Comparison of ENCODE assay signal across 22 cellular contexts in genomic region chr15:69647160-69647513, GRCh38.
DNase-seq lines count a peak whose midpoint lies in the region; TF ChIP-seq lines count a peak whose summit lies in the region.
"Had no signal": no experiment of that assay in that cellular context is flagged by ENCODE, and none has a peak within 500 bp of the region (broad histone marks: within the 10 kb centered on the region; RNA-seq: fewer than 3 reads in every experiment).

No MANE protein-coding gene starts in this region.

- no peaks in the 10 kb centered on the region for H3K36me3 Mint-ChIP-seq in activated CD4-positive, alpha-beta memory T cell treated with anti-CD3 and anti-CD28 coated beads for 36 hours
- H3K36me3 Mint-ChIP-seq: CD4-positive, CD25-positive, alpha-beta regulatory T cell had no signal

- CTCF ChIA-PET in activated CD4-positive, alpha-beta memory T cell treated with anti-CD3 and anti-CD28 coated beads for 36 hours (lab: Charles Lee) = no interaction called here

- H3K36me3 ChIP-seq in mesendoderm (ENCODE audit: control insufficient read depth, insufficient read depth, low read length) = no peaks in the 10 kb centered on the region
- H3K36me3 ChIP-seq in spleen = no peaks in the 10 kb centered on the region
- H3K36me3 ChIP-seq: MG63 had no signal

- no peak overlapping the region for H3K27ac Mint-ChIP-seq in activated CD4-positive, alpha-beta memory T cell treated with anti-CD3 and anti-CD28 coated beads for 36 hours
- H3K27ac Mint-ChIP-seq: B cell had no signal

- no peak overlapping the region for H3K18ac ChIP-seq in mesendoderm (ENCODE audit: low read length)

- no peak for TF ChIP-seq CTCF in spleen (IDR thresholded peaks at IDR 0.05 in 8 of 11, conservative IDR thresholded peaks at IDR 0.05 in 3 of 11)

- H3K4me1 Mint-ChIP-seq in activated CD4-positive, alpha-beta memory T cell treated with anti-CD3 and anti-CD28 coated beads for 36 hours (ENCODE audit: low read depth) = peaks cover 8% of the 10 kb centered on the region
- H3K4me1 Mint-ChIP-seq: B cell; CD4-positive, CD25-positive, alpha-beta regulatory T cell had no signal

- H2BK15ac ChIP-seq in mesendoderm (replicated peaks; ENCODE audit: low read depth) = no peak overlapping the region

- H4K5ac ChIP-seq in mesendoderm (ENCODE audit: low read length) = no peak overlapping the region

- no peak overlapping the region for H3K4me2 ChIP-seq in mesendoderm (ENCODE audit: low read length)

- H3K23ac ChIP-seq in mesendoderm (ENCODE audit: low read length) = no peak overlapping the region

- POLR2A ChIA-PET in activated CD4-positive, alpha-beta memory T cell treated with anti-CD3 and anti-CD28 coated beads for 36 hours (lab: Charles Lee) = no interaction called here

- peak; percentile 11 for DNase-seq in DMS53 (lab: John Stamatoyannopoulos, UW)
- DNase-seq in DMS53 treated with DMSO at 0.1 percent for 48 hours (lab: John Stamatoyannopoulos, UW; ENCODE audit: unreplicated experiment) = no peak
- peak; percentile 22 for DNase-seq in activated CD8-positive, alpha-beta memory T cell treated with anti-CD3 and anti-CD28 coated beads, Interleukin-2, amount 50 U/mL, for 48 hours
- DNase-seq in mesendoderm = peak; percentile 30
- DNase-seq in ureter (ENCODE audit: low spot score) = peak; percentile 10
- DNase-seq in EL = no peak
- no peak for DNase-seq in spleen
- no peak for DNase-seq in activated CD4-positive, alpha-beta memory T cell treated with anti-CD3 and anti-CD28 coated beads for 36 hours
- DNase-seq: Caco-2; CD4-positive, CD25-positive, alpha-beta regulatory T cell; DMS153; GM23248; IMR-90; Karpas-422; MG63; NCI-H1092; NCI-H2081 treated with DMSO at 0.1 percent for 48 hours; NCI-H2227 treated with DMSO at 0.1 percent for 48 hours; NCI-H524 treated with DMSO at 0.1 percent for 48 hours; Right ventricle myocardium superior had no signal

- no peak overlapping the region for H3K56ac ChIP-seq in mesendoderm (ENCODE audit: low read length)

- H3K4me3 ChIP-seq in mesendoderm (ENCODE audit: low read length) = no peak overlapping the region
- no peak overlapping the region for H3K4me3 ChIP-seq in spleen
- H3K4me3 ChIP-seq: GM23248, MG63 had no signal

- H2BK5ac ChIP-seq in mesendoderm (ENCODE audit: low read length) = no peak overlapping the region

- H3K9ac ChIP-seq in mesendoderm (ENCODE audit: low read length) = no peak overlapping the region
- H3K9ac ChIP-seq: GM23248 had no signal

- no peaks in the 10 kb centered on the region for H3K79me1 ChIP-seq in mesendoderm (ENCODE audit: low read length)

- H3K27ac ChIP-seq in mesendoderm (ENCODE audit: low read depth, low read length) = no peak overlapping the region
- no peak overlapping the region for H3K27ac ChIP-seq in spleen
- H3K27ac ChIP-seq: 22Rv1, GM23248 had no signal

- intact Hi-C loops in spleen (cut with DNase I; ENCODE audit: low total_unique reads) = no loop called here
- intact Hi-C loops in activated CD4-positive, alpha-beta memory T cell treated with anti-CD3 and anti-CD28 coated beads for 36 hours (cut with micrococcal nuclease) = no loop called here

- H3K4me3 Mint-ChIP-seq in activated CD4-positive, alpha-beta memory T cell treated with anti-CD3 and anti-CD28 coated beads for 36 hours = no peak overlapping the region
- H3K4me3 Mint-ChIP-seq: B cell; CD4-positive, CD25-positive, alpha-beta regulatory T cell had no signal

- peaks cover 5% of the 10 kb centered on the region for H3K4me1 ChIP-seq in mesendoderm (ENCODE audit: control insufficient read depth, low read depth, low read length)
- H3K4me1 ChIP-seq in spleen = peaks cover 0 to 5% (median 0%) of the 10 kb centered on the region in 6 donors

- H3K9me3 Mint-ChIP-seq in activated CD4-positive, alpha-beta memory T cell treated with anti-CD3 and anti-CD28 coated beads for 36 hours = no peaks in the 10 kb centered on the region

- TF ChIP-seq POLR2A in spleen (IDR thresholded peaks at IDR 0.05) = no peak

- no peaks in the 10 kb centered on the region for H3K9me3 ChIP-seq in spleen
- H3K9me3 ChIP-seq: Caco-2, MG63 had no signal

- H4K8ac ChIP-seq in mesendoderm (ENCODE audit: low read depth, low read length) = no peak overlapping the region

- no peak overlapping the region for H2AK5ac ChIP-seq in mesendoderm (ENCODE audit: low read length)

- H2BK120ac ChIP-seq in mesendoderm (ENCODE audit: low read depth, low read length) = no peak overlapping the region

- H3K27me3 ChIP-seq in mesendoderm (ENCODE audit: insufficient read depth, low read length, poor library complexity) = no peaks in the 10 kb centered on the region
- H3K27me3 ChIP-seq in spleen (replicated peaks in 1 of 7) = peaks cover 0 to 56% (median 0%) of the 10 kb centered on the region in 7 donors

- H3K79me2 ChIP-seq in mesendoderm (ENCODE audit: control insufficient read depth, insufficient read depth, low read length) = no peaks in the 10 kb centered on the region

- no CpG with 5 or more reads among the region's 1 CpG for WGBS in mesendoderm (ENCODE audit: extremely low coverage, insufficient coverage, low lambda C conversion rate)
- 84 to 89% (median 88%) methylated on average over 1 of the region's 1 CpG for WGBS in spleen, 5 donors

- peaks cover 5% of the 10 kb centered on the region for H3K27me3 Mint-ChIP-seq in activated CD4-positive, alpha-beta memory T cell treated with anti-CD3 and anti-CD28 coated beads for 36 hours

- H3K4ac ChIP-seq in mesendoderm (ENCODE audit: low read depth, low read length) = no peak overlapping the region

Comparison
In these comparisons a context has a peak if more than half of its experiments do, and no peak if none do; other contexts are left out.
1. DNase-seq: peak in DMS53 (single experiment), activated CD8-positive, alpha-beta memory T cell treated with anti-CD3 and anti-CD28 coated beads, Interleukin-2, amount 50 U/mL, for 48 hours (single experiment), mesendoderm (single experiment) and ureter (single experiment); none in DMS53 treated with DMSO at 0.1 percent for 48 hours (single experiment), EL (single experiment), spleen (single experiment) and activated CD4-positive, alpha-beta memory T cell treated with anti-CD3 and anti-CD28 coated beads for 36 hours (single experiment).